20 cellular contexts compared by ENCODE assay signal in genomic region chr9:130188860-130189481, GRCh38. TPM values are rescaled to one million over a fixed set of nuclear protein-coding genes. Genes with fewer than 3 reads are reported as not detected.
DNase-seq lines count a peak whose midpoint lies in the region; ATAC-seq and TF ChIP-seq lines count a peak whose summit lies in the region.
"Had no signal": no experiment of that assay in that cellular context is flagged by ENCODE, and none has a peak within 500 bp of the region (broad histone marks: within the 10 kb centered on the region; RNA-seq: fewer than 3 reads in every experiment).

No MANE protein-coding gene starts in this region.

- no peak overlapping the region for H2BK15ac ChIP-seq in IMR-90 (ENCODE audit: low read depth, low read length)

- TF ChIP-seq EP300 in stomach (IDR thresholded peaks at IDR 0.05) = no peak

- H2AK9ac ChIP-seq in IMR-90 (replicated peaks; ENCODE audit: low read depth, low read length, poor library complexity) = no peak overlapping the region

- H3K56ac ChIP-seq in IMR-90 (ENCODE audit: extremely low read depth, insufficient read depth, low read length) = no peak overlapping the region

- no peak overlapping the region; the same call in 1 of the 2 replicates for H2BK20ac ChIP-seq in IMR-90 (ENCODE audit: low read depth, low read length)

- no peak overlapping the region for H3K27ac ChIP-seq in IMR-90 (ENCODE audit: insufficient read depth, low read length)
- peak overlapping the region; percentile 60 for H3K27ac ChIP-seq in muscle layer of colon (ENCODE audit: low read depth, low read length)
- peak overlapping the region in 3 of 5 donors; percentile 50 to 90 (median 67) for H3K27ac ChIP-seq in stomach
- H3K27ac ChIP-seq: GM23248, KMS-11, SJCRH30 had no signal

- H3K9me3 ChIP-seq in IMR-90 (ENCODE audit: control insufficient read depth, insufficient read depth, low read length) (no peaks in the 10 kb centered on the region), muscle layer of colon (ENCODE audit: low read length) (no peaks in the 10 kb centered on the region), stomach (no peaks in the 10 kb centered on the region)
- H3K9me3 ChIP-seq: MG63, SJCRH30 had no signal

- H3K14ac ChIP-seq in IMR-90 (replicated peaks; ENCODE audit: low read depth, low read length) = peak overlapping the region; percentile 82; the same call in 1 of the 2 replicates

- H3K9ac ChIP-seq in IMR-90 (ENCODE audit: low read depth, low read length) = no peak overlapping the region
- peak overlapping the region; percentile 58 for H3K9ac ChIP-seq in muscle layer of colon (ENCODE audit: low read length)
- H3K9ac ChIP-seq: GM23248, KMS-11 had no signal

- no peak overlapping the region for H4K91ac ChIP-seq in IMR-90 (ENCODE audit: insufficient read depth, low read depth, low read length)

- H3K23ac ChIP-seq in IMR-90 (ENCODE audit: low read depth, low read length) = peak overlapping the region; percentile 40; the same call in 1 of the 2 replicates

- POLR2A ChIA-PET in IMR-90 (lab: Charles Lee; ENCODE audit: unreplicated experiment) = no interaction called here

- H3K36me3 ChIP-seq in IMR-90 (ENCODE audit: control insufficient read depth, insufficient read depth, low read length) (no peaks in the 10 kb centered on the region), muscle layer of colon (ENCODE audit: insufficient read depth, low read length) (no peaks in the 10 kb centered on the region), stomach (no peaks in the 10 kb centered on the region)
- H3K36me3 ChIP-seq: MG63 had no signal

- H3K9me1 ChIP-seq in IMR-90 (ENCODE audit: insufficient read depth, low read length) = peaks cover 38% of the 10 kb centered on the region

- no peak overlapping the region for H4K5ac ChIP-seq in IMR-90 (ENCODE audit: low read depth, low read length)

- H4K20me1 ChIP-seq in IMR-90 (ENCODE audit: insufficient read depth, low read length) = peaks cover 75% of the 10 kb centered on the region

- H3K4me2 ChIP-seq in IMR-90 (ENCODE audit: low read depth, low read length) = no peak overlapping the region
- H3K4me2 ChIP-seq: KMS-11 had no signal

- no peak overlapping the region; the same call in 1 of the 2 replicates for H2BK120ac ChIP-seq in IMR-90 (ENCODE audit: low read depth, low read length)

- H3K4ac ChIP-seq in IMR-90 (ENCODE audit: low read depth, low read length) = peak overlapping the region; percentile 1; the same call in 1 of the 2 replicates

- H3K27me3 ChIP-seq in IMR-90 (ENCODE audit: control insufficient read depth, insufficient read depth, low read length) (no peaks in the 10 kb centered on the region), muscle layer of colon (ENCODE audit: control insufficient read depth in 1 of 2, insufficient read depth in 2 of 2, low read length in 2 of 2) (no peaks in the 10 kb centered on the region), stomach (no peaks in the 10 kb centered on the region)
- H3K27me3 ChIP-seq: MG63, SJCRH30 had no signal

- no peak for TF ChIP-seq RAD21 in IMR-90 (IDR thresholded peaks at IDR 0.05; ENCODE audit: low read length)

- CTCF ChIA-PET in IMR-90 (lab: Yijun Ruan, JAX) = interaction anchor here (0.6 kb wide), 1 partner anchor 346 kb away, joined by 4 read pairs; no protein-coding TSS in a partner anchor

- ATAC-seq in IMR-90 (ENCODE audit: low read depth) = no peak
- no peak for ATAC-seq in GM18520 (IDR thresholded peaks at IDR 0.05; ENCODE audit: unreplicated experiment)
- ATAC-seq in HG03139 (IDR thresholded peaks at IDR 0.05; ENCODE audit: unreplicated experiment) = no peak
- ATAC-seq: PC-3 had no signal

- DNase-seq in IMR-90 (no peak), epithelial cell of esophagus (ENCODE audit: low read depth) (peak; percentile 28), stomach (no peak), ecto neural progenitor cell (ENCODE audit: low spot score) (no peak), NOMO-1 treated with DMSO at 0.1 percent for 48 hours (lab: John Stamatoyannopoulos, UW; ENCODE audit: unreplicated experiment) (no peak)
- DNase-seq: COR-L47, DMS153, NCI-H1092, NCI-H146, NCI-H2081, NCI-H774, PC-3, SJCRH30 had no signal

- no peak overlapping the region for H3K18ac ChIP-seq in IMR-90 (ENCODE audit: low read depth, low read length)

- peaks cover 29 to 96% of the 10 kb centered on the region in 2 experiments for H3K79me1 ChIP-seq in IMR-90 (ENCODE audit: low read depth in 1 of 2, low read length in 2 of 2)

- TF ChIP-seq POLR2A in IMR-90 (IDR thresholded peaks at IDR 0.05; ENCODE audit: low read depth, low read length) = no peak
- no peak for TF ChIP-seq POLR2A in stomach (IDR thresholded peaks at IDR 0.05)

- no peak overlapping the region for H2AFZ ChIP-seq in IMR-90 (replicated peaks; ENCODE audit: low read length, poor library complexity)
- H2AFZ ChIP-seq: GM23248 had no signal

- TF ChIP-seq CTCF in IMR-90 (conservative IDR thresholded peaks at IDR 0.05; ENCODE audit: low read depth, low read length) (no peak), epithelial cell of esophagus (IDR thresholded peaks at IDR 0.05; ENCODE audit: insufficient read depth, low read depth, low read length, missing control alignments) (no peak), stomach (IDR thresholded peaks at IDR 0.05) (no peak)

- WGBS in IMR-90 (ENCODE audit: extremely low coverage in 2 of 2, insufficient read length in 1 of 2), 2 experiments = no CpG with 5 or more reads among the region's 7 CpGs
- WGBS in stomach, 5 donors = 74 to 88% (median 81%) methylated on average over 6 to 7 of the region's 7 CpGs

- no peak overlapping the region for H3K4me3 ChIP-seq in IMR-90 (ENCODE audit: insufficient read depth, low read depth, low read length)
- H3K4me3 ChIP-seq in epithelial cell of esophagus (ENCODE audit: low read length) = no peak overlapping the region
- no peak overlapping the region for H3K4me3 ChIP-seq in muscle layer of colon (ENCODE audit: low read depth in 1 of 2, low read length in 2 of 2)
- no peak overlapping the region for H3K4me3 ChIP-seq in stomach
- H3K4me3 ChIP-seq: GM23248, MG63, SJCRH30 had no signal

- no TSS peak for BruUV-seq in IMR-90 (replicated peaks; lab: Mats Ljungman, UMichigan)

- intact Hi-C loops in IMR-90 (cut with micrococcal nuclease) = no loop called here
- intact Hi-C loops in stomach (cut with DNase I; ENCODE audit: low total_unique reads) = no loop called here

- H3K4me1 ChIP-seq in IMR-90 (ENCODE audit: control insufficient read depth, insufficient read depth, low read length) = peaks cover 46% of the 10 kb centered on the region
- peaks cover 88% of the 10 kb centered on the region for H3K4me1 ChIP-seq in muscle layer of colon (ENCODE audit: insufficient read depth, low read length)
- peaks cover 6 to 87% (median 44%) of the 10 kb centered on the region in 4 donors for H3K4me1 ChIP-seq in stomach

- H2BK5ac ChIP-seq in IMR-90 (ENCODE audit: low read depth, low read length, poor library complexity, severe bottlenecking) = no peak overlapping the region

- dilution Hi-C loops in IMR-90 (cut with HindIII; ENCODE audit: low sequenced_read_pairs, unreplicated experiment) = no loop called here

- no peak overlapping the region for H4K8ac ChIP-seq in IMR-90 (ENCODE audit: low read depth in 2 of 2, low read length in 2 of 2)

- peak overlapping the region; percentile 44; the same call in 1 of the 2 replicates for H2AK5ac ChIP-seq in IMR-90 (ENCODE audit: low read depth, low read length)

- in situ Hi-C loops in IMR-90 (cut with MboI; ENCODE audit: low sequenced_read_pairs) = no loop called here

TF ChIP-seq in IMR-90, 13 proteins besides CTCF, POLR2A, EP300 and RAD21:
- no peak for TF ChIP-seq CEBPB (IDR thresholded peaks at IDR 0.05; ENCODE audit: low read depth, low read length)
- TF ChIP-seq USF2 (IDR thresholded peaks at IDR 0.05; ENCODE audit: low read depth, low read length) = no peak
- TF ChIP-seq SMC3 (IDR thresholded peaks at IDR 0.05; ENCODE audit: low read depth, low read length) = no peak
- no peak for TF ChIP-seq FOS (IDR thresholded peaks at IDR 0.05; ENCODE audit: low read depth, low read length)
- no peak for TF ChIP-seq MXI1 (IDR thresholded peaks at IDR 0.05; ENCODE audit: borderline replicate concordance, low read depth, low read length)
- TF ChIP-seq RFX5 (IDR thresholded peaks at IDR 0.05; ENCODE audit: low read depth, low read length) = no peak
- TF ChIP-seq MAFK (IDR thresholded peaks at IDR 0.05; ENCODE audit: low read depth, low read length) = no peak
- no peak for TF ChIP-seq RCOR1 (IDR thresholded peaks at IDR 0.05; ENCODE audit: insufficient replicate concordance, low read length)
- TF ChIP-seq BHLHE40 (IDR thresholded peaks at IDR 0.05; ENCODE audit: low read depth, low read length) = no peak
- no peak for TF ChIP-seq MAZ (IDR thresholded peaks at IDR 0.05; ENCODE audit: borderline replicate concordance, low read depth, low read length)
- no peak for TF ChIP-seq NFE2L2 (IDR thresholded peaks at IDR 0.05; ENCODE audit: low read depth, low read length)
- TF ChIP-seq ELK1 (IDR thresholded peaks at IDR 0.05; ENCODE audit: borderline replicate concordance, low read depth, low read length) = no peak
- TF ChIP-seq CHD1 (IDR thresholded peaks at IDR 0.05; ENCODE audit: low read depth, low read length) = no peak

RNA-seq across cellular contexts. Expression of gene NCS1, which starts 16.8 kb away (rescaled TPM):
- total RNA-seq in IMR-90 (2012; rRNA removed) (35.8 and 41.0 TPM in 2 replicates), stomach (10 to 100 TPM; 12.8 to 50.0 (median 16.7) TPM)
- polyA plus RNA-seq in IMR-90 (2012; rRNA removed) (60.5 and 68.9 TPM in 2 replicates), stomach (10 to 100 TPM in 1 of 3 donors, 1 to 10 TPM in 2; 3.2 to 26.0 (median 6.4) TPM)
- 45.5 and 54.7 TPM in 2 replicates for polyA plus RNA-seq in IMR-90 (2012; cell fraction: cytosol; rRNA removed)
- polyA plus RNA-seq in IMR-90 (2012; cell fraction: nucleus; rRNA removed; ENCODE audit: low replicate concordance) = 36.7 and 43.5 TPM in 2 replicates
- polyA plus RNA-seq: CD14-positive monocyte had no signal
